11 cellular contexts compared by ENCODE assay signal in the genomic region with DNA sequence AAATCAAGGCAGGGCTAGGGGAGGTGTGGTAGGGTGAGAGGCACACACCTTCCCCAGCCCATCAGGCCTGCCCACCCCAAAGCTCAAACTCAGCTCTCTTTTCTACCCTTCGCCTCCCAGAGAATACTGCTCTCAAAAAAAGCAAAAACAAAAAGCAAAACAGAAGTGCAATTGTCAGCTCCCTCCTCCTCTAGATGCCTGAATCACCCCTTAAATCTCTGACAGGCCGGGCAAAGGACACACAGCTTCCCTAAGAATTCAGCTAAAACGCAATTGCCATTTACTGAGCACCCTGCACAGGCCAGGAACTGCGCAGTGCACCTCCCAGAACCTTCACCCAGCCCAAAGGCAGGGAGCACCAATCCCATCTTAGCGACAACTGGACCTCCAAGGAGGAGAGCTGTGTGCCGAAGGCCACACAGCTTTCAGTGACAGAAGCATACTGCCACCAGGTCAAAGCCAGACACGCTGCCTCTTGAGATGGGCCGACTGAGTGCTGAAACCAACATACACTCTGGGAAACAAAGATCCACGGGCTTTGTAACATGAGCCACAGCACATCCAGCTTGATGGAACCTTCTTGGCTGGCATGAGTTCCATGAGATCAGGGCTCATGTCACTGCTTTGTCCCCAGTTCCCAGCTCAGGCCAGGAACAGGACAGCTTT. TPM values are rescaled to one million over a fixed set of nuclear protein-coding genes. Genes with fewer than 3 reads are reported as not detected.
DNase-seq lines count a peak whose midpoint lies in the region; ATAC-seq and TF ChIP-seq lines count a peak whose summit lies in the region.
"Had no signal": no experiment of that assay in that cellular context is flagged by ENCODE, and none has a peak within 500 bp of the region (broad histone marks: within the 10 kb centered on the region; RNA-seq: fewer than 3 reads in every experiment).

No MANE protein-coding gene starts in this region.

- TF ChIP-seq EP300 in gastroesophageal sphincter (IDR thresholded peaks at IDR 0.05), result no peak

- TF ChIP-seq POLR2A in gastroesophageal sphincter (IDR thresholded peaks at IDR 0.05), result no peak

- peaks cover 0 to 40% of the 10 kb centered on the region in 2 donors for H3K36me3 ChIP-seq in gastroesophageal sphincter
- peaks cover 4 to 6% (median 5%) of the 10 kb centered on the region in 3 donors for H3K36me3 ChIP-seq in skeletal muscle tissue (ENCODE audit: control insufficient read depth in 3 of 3, insufficient read depth in 3 of 3, low read length in 3 of 3)

- H3K9ac ChIP-seq in skeletal muscle tissue (ENCODE audit: low read depth in 1 of 3, low read length in 3 of 3), result peak overlapping the region in 2 of 3 donors; percentile 46 to 69

- ATAC-seq in gastroesophageal sphincter, result no peak
- no peak for ATAC-seq in GM18907 (IDR thresholded peaks at IDR 0.05; ENCODE audit: unreplicated experiment)

- TF ChIP-seq CTCF in WI38 (IDR thresholded peaks at IDR 0.05; ENCODE audit: low read depth, low read length) (no peak), gastroesophageal sphincter (IDR thresholded peaks at IDR 0.05) (no peak)

- 71 to 100% methylated on average over 2 to 3 of the region's 9 CpGs for WGBS in gastroesophageal sphincter (ENCODE audit: low coverage in 1 of 2), 2 donors

- H3K4me3 ChIP-seq in WI38 (ENCODE audit: low read depth, low read length), result peak overlapping the region; percentile 11
- no peak overlapping the region for H3K4me3 ChIP-seq in gastroesophageal sphincter
- no peak overlapping the region for H3K4me3 ChIP-seq in skeletal muscle tissue (ENCODE audit: low read length in 3 of 3)

- peaks cover 0 to 98% (median 70%) of the 10 kb centered on the region in 3 donors for H3K4me1 ChIP-seq in gastroesophageal sphincter
- peaks cover 74 to 78% (median 76%) of the 10 kb centered on the region in 3 donors for H3K4me1 ChIP-seq in skeletal muscle tissue (ENCODE audit: control insufficient read depth in 3 of 3, insufficient read depth in 3 of 3, low read length in 3 of 3)

- H3K9me3 ChIP-seq in gastroesophageal sphincter (no peaks in the 10 kb centered on the region), skeletal muscle tissue (ENCODE audit: control insufficient read depth in 3 of 3, low read length in 3 of 3) (no peaks in the 10 kb centered on the region)

- DNase-seq in NCI-H2107 (lab: John Stamatoyannopoulos, UW), result peak; percentile 45
- no peak for DNase-seq in NCI-H2107 treated with DMSO at 0.1 percent for 48 hours (lab: John Stamatoyannopoulos, UW; ENCODE audit: unreplicated experiment)
- DNase-seq in stimulated activated naive CD4-positive, alpha-beta T cell treated with Interleukin-2 at 50 U/mL for 16 hours (lab: John Stamatoyannopoulos, UW), result no peak
- no peak for DNase-seq in activated naive CD4-positive, alpha-beta T cell treated with anti-CD3 and anti-CD28 coated beads, Interleukin-2, amount 50 U/mL, for 16 hours
- DNase-seq: activated CD4-positive, CD25-positive, alpha-beta regulatory T cell treated with anti-CD3 and anti-CD28 coated beads, Interleukin-2, amount 50 U/mL, for 72 hours; NCI-H524 had no signal

- H3K27me3 ChIP-seq in gastroesophageal sphincter, result no peaks in the 10 kb centered on the region
- no peaks in the 10 kb centered on the region for H3K27me3 ChIP-seq in skeletal muscle tissue (ENCODE audit: control insufficient read depth in 3 of 3, insufficient read depth in 3 of 3, low read length in 3 of 3)

- peak overlapping the region in 3 of 4 donors; percentile 75 to 81 (median 78) for H3K27ac ChIP-seq in gastroesophageal sphincter
- H3K27ac ChIP-seq in skeletal muscle tissue (ENCODE audit: low read depth, low read length), result peak overlapping the region; percentile 74
- H3K27ac ChIP-seq: 22Rv1 had no signal

RNA-seq across cellular contexts. Expression of a gene that starts 53.4 kb away (rescaled TPM):
- total RNA-seq in gastroesophageal sphincter (10 to 100 TPM; 25.7 to 47.0 (median 33.1) TPM), skeletal muscle tissue (5.2 TPM)
